ENCODE assay signal across 37 cellular contexts in genomic region chr1:35203295-35203694, GRCh38.
"Had no signal": no experiment of that assay in that cellular context is flagged by ENCODE, and none has a peak within 500 bp of the region (broad histone marks: within the 10 kb centered on the region; RNA-seq: fewer than 3 reads in every experiment).

No MANE protein-coding gene starts in this region.

- H3K4me3 Mint-ChIP-seq: activated B cell treated with CpG ODN at 0.5 μM for 24 hours; activated CD4-positive, alpha-beta memory T cell treated with anti-CD3 and anti-CD28 coated beads for 36 hours; activated CD4-positive, alpha-beta T cell treated with anti-CD3 and anti-CD28 coated beads, Interleukin-2, amount 10 ng/mL, durations not matched to agents 24 days and 14 days; activated CD8-positive, alpha-beta T cell treated with anti-CD3 and anti-CD28 coated beads for 36 hours; activated naive CD4-positive, alpha-beta T cell treated with anti-CD3 and anti-CD28 coated beads for 36 hours; activated naive CD8-positive, alpha-beta T cell treated with anti-CD3 and anti-CD28 coated beads for 36 hours; activated T-cell treated with anti-CD3 and anti-CD28 coated beads, Interleukin-2, amount 50 U/mL, for 4 hours; activated T-helper 1 cell treated with anti-CD3 and anti-CD28 coated beads, Interleukin-12 subunit alpha, Interleukin-12 subunit beta, Interleukin-2, Interleukin-4 antibody, amounts not matched to agents 30 ng/mL and 10 ng/mL and 1 ng/mL, durations not matched to agents 14 hours and 24 hours and 36 hours; activated T-helper 17 cell treated with anti-CD3 and anti-CD28 coated beads, Interleukin-2, amount 50 U/mL, for 72 hours; central memory CD8-positive, alpha-beta T cell; T-helper 1 cell treated with Interleukin-12 subunit alpha and Interleukin-12 subunit beta and Interleukin-4 antibody, amounts not matched to agents 30 μg/mL and 1 μg/mL, for 36 hours; T-helper 2 cell treated with Interferon-gamma antibody and Interleukin-4, amounts not matched to agents 5 μg/mL and 100 μg/mL, for 36 hours had no signal

- H3K27me3 Mint-ChIP-seq: activated B cell treated with CpG ODN at 0.5 μM for 24 hours; activated CD4-positive, alpha-beta memory T cell treated with anti-CD3 and anti-CD28 coated beads for 36 hours; activated CD8-positive, alpha-beta T cell treated with anti-CD3 and anti-CD28 coated beads for 36 hours; activated T-helper 17 cell treated with anti-CD3 and anti-CD28 coated beads, Interleukin-2, amount 50 U/mL, for 72 hours had no signal

- H3K4me1 Mint-ChIP-seq: activated T-helper 17 cell treated with anti-CD3 and anti-CD28 coated beads, Interleukin-2, amount 50 U/mL, for 72 hours had no signal

- H3K9me3 Mint-ChIP-seq: activated B cell treated with CpG ODN at 0.5 μM for 24 hours; activated CD4-positive, alpha-beta memory T cell treated with anti-CD3 and anti-CD28 coated beads for 36 hours; activated CD4-positive, alpha-beta T cell treated with anti-CD3 and anti-CD28 coated beads, Interleukin-2, amount 10 ng/mL, durations not matched to agents 24 days and 14 days; activated CD8-positive, alpha-beta T cell treated with anti-CD3 and anti-CD28 coated beads for 36 hours; activated naive CD4-positive, alpha-beta T cell treated with anti-CD3 and anti-CD28 coated beads for 36 hours; activated naive CD4-positive, alpha-beta T cell treated with anti-CD3 and anti-CD28 coated beads, Interleukin-2, amount 50 U/mL, for 72 hours; activated naive CD8-positive, alpha-beta T cell treated with anti-CD3 and anti-CD28 coated beads for 36 hours; activated T-cell treated with anti-CD3 and anti-CD28 coated beads, Interleukin-2, amount 50 U/mL, for 4 hours; activated T-cell treated with anti-CD3 and anti-CD28 coated beads, Interleukin-2, amount 50 U/mL, for 72 hours; activated T-helper 1 cell treated with anti-CD3 and anti-CD28 coated beads, Interleukin-12 subunit alpha, Interleukin-12 subunit beta, Interleukin-2, Interleukin-4 antibody, amounts not matched to agents 30 ng/mL and 10 ng/mL and 1 ng/mL, durations not matched to agents 14 hours and 24 hours and 36 hours; activated T-helper 17 cell treated with anti-CD3 and anti-CD28 coated beads, Interleukin-2, amount 50 U/mL, for 72 hours; central memory CD8-positive, alpha-beta T cell; T-helper 1 cell treated with Interleukin-12 subunit alpha and Interleukin-12 subunit beta and Interleukin-4 antibody, amounts not matched to agents 30 μg/mL and 1 μg/mL, for 36 hours; T-helper 2 cell treated with Interferon-gamma antibody and Interleukin-4, amounts not matched to agents 5 μg/mL and 100 μg/mL, for 36 hours had no signal

- H3K36me3 Mint-ChIP-seq: activated CD4-positive, alpha-beta memory T cell treated with anti-CD3 and anti-CD28 coated beads for 36 hours; activated naive CD4-positive, alpha-beta T cell treated with anti-CD3 and anti-CD28 coated beads, Interleukin-2, amount 50 U/mL, for 72 hours; activated naive CD8-positive, alpha-beta T cell treated with anti-CD3 and anti-CD28 coated beads for 36 hours had no signal

- H3K4me3 ChIP-seq: adrenal gland, body of pancreas, cardiac muscle cell had no signal

- FAIRE-seq: astrocyte, bronchial epithelial cell had no signal

- H3K9me3 ChIP-seq: adrenal gland, body of pancreas had no signal

- H3K36me3 ChIP-seq: adrenal gland, cardiac muscle cell had no signal

- H3K4me1 ChIP-seq: body of pancreas had no signal

- DNase-seq: activated B cell treated with CpG ODN at 0.5 μM for 24 hours; activated CD4-positive, alpha-beta memory T cell treated with anti-CD3 and anti-CD28 coated beads for 36 hours; activated CD4-positive, alpha-beta T cell treated with anti-CD3 and anti-CD28 coated beads for 4 hours; activated CD4-positive, alpha-beta T cell treated with anti-CD3 and anti-CD28 coated beads, Interleukin-2, amount 10 ng/mL, durations not matched to agents 24 days and 14 days; activated CD4-positive, alpha-beta T cell treated with anti-CD3 and anti-CD28 coated beads, Interleukin-2, amount 50 U/mL, for 1 hour; activated CD4-positive, alpha-beta T cell treated with anti-CD3 and anti-CD28 coated beads, Interleukin-2, amount 50 U/mL, for 4 hours; activated CD4-positive, CD25-positive, alpha-beta regulatory T cell treated with anti-CD3 and anti-CD28 coated beads, Interleukin-2, amount 50 U/mL, for 72 hours; activated CD8-positive, alpha-beta memory T cell treated with anti-CD3 and anti-CD28 coated beads, Interleukin-2, amount 50 U/mL, for 4 hours; activated CD8-positive, alpha-beta T cell treated with anti-CD3 and anti-CD28 coated beads for 36 hours; activated effector memory CD4-positive, alpha-beta T cell treated with anti-CD3 and anti-CD28 coated beads, Interleukin-2, amount 50 U/mL, for 16 hours; activated gamma-delta T cell treated with Interleukin-2 at 50 U/mL for 16 hours; activated naive CD4-positive, alpha-beta T cell; activated naive CD4-positive, alpha-beta T cell treated with anti-CD3 and anti-CD28 coated beads for 36 hours; activated naive CD4-positive, alpha-beta T cell treated with anti-CD3 and anti-CD28 coated beads, Interleukin-2, amount 50 U/mL, for 16 hours; activated naive CD8-positive, alpha-beta T cell treated with anti-CD3 and anti-CD28 coated beads for 36 hours; activated T-cell treated with anti-CD3 and anti-CD28 coated beads for 4 hours; activated T-cell treated with anti-CD3 and anti-CD28 coated beads, Interleukin-2, amount 50 U/mL, for 1 hour; activated T-cell treated with anti-CD3 and anti-CD28 coated beads, Interleukin-2, amount 50 U/mL, for 4 hours; activated T-cell treated with anti-CD3 and anti-CD28 coated beads, Interleukin-2, amount 50 U/mL, for 72 hours; adrenal gland; amniotic stem cell; aorta; body of pancreas; caudate nucleus; cerebellar nuclear complex; T-helper 2 cell; T-helper 9 cell had no signal

- ATAC-seq: activated CD8-positive, alpha-beta T cell treated with anti-CD3 and anti-CD28 coated beads for 36 hours; activated naive CD4-positive, alpha-beta T cell treated with anti-CD3 and anti-CD28 coated beads, Interleukin-2, amount 50 U/mL, for 72 hours; activated T-cell treated with anti-CD3 and anti-CD28 coated beads, Interleukin-2, amount 50 U/mL, for 4 hours; activated T-cell treated with anti-CD3 and anti-CD28 coated beads, Interleukin-2, amount 50 U/mL, for 72 hours; activated T-helper 17 cell treated with anti-CD3 and anti-CD28 coated beads, Interleukin-2, amount 50 U/mL, for 72 hours; body of pancreas had no signal

- H3K27me3 ChIP-seq: adrenal gland, body of pancreas, cardiac muscle cell had no signal

- H3K27ac ChIP-seq: adrenal gland, body of pancreas, cardiac muscle cell, VCaP had no signal

- H3K27ac Mint-ChIP-seq: activated B cell treated with CpG ODN at 0.5 μM for 24 hours; activated CD4-positive, alpha-beta memory T cell treated with anti-CD3 and anti-CD28 coated beads for 36 hours; activated CD4-positive, alpha-beta T cell treated with anti-CD3 and anti-CD28 coated beads, Interleukin-2, amount 10 ng/mL, durations not matched to agents 24 days and 14 days; activated CD8-positive, alpha-beta T cell treated with anti-CD3 and anti-CD28 coated beads for 36 hours; activated naive CD4-positive, alpha-beta T cell treated with anti-CD3 and anti-CD28 coated beads for 36 hours; activated naive CD4-positive, alpha-beta T cell treated with anti-CD3 and anti-CD28 coated beads, Interleukin-2, amount 50 U/mL, for 72 hours; activated naive CD8-positive, alpha-beta T cell treated with anti-CD3 and anti-CD28 coated beads for 36 hours; activated T-cell treated with anti-CD3 and anti-CD28 coated beads, Interleukin-2, amount 50 U/mL, for 72 hours; activated T-helper 1 cell treated with anti-CD3 and anti-CD28 coated beads, Interleukin-12 subunit alpha, Interleukin-12 subunit beta, Interleukin-2, Interleukin-4 antibody, amounts not matched to agents 30 ng/mL and 10 ng/mL and 1 ng/mL, durations not matched to agents 14 hours and 24 hours and 36 hours; activated T-helper 17 cell treated with anti-CD3 and anti-CD28 coated beads, Interleukin-2, amount 50 U/mL, for 72 hours; T-helper 1 cell treated with Interleukin-12 subunit alpha and Interleukin-12 subunit beta and Interleukin-4 antibody, amounts not matched to agents 30 μg/mL and 1 μg/mL, for 36 hours; T-helper 2 cell treated with Interferon-gamma antibody and Interleukin-4, amounts not matched to agents 5 μg/mL and 100 μg/mL, for 36 hours had no signal
